Comparison of ENCODE assay signal across 9 cellular contexts in the genomic region with DNA sequence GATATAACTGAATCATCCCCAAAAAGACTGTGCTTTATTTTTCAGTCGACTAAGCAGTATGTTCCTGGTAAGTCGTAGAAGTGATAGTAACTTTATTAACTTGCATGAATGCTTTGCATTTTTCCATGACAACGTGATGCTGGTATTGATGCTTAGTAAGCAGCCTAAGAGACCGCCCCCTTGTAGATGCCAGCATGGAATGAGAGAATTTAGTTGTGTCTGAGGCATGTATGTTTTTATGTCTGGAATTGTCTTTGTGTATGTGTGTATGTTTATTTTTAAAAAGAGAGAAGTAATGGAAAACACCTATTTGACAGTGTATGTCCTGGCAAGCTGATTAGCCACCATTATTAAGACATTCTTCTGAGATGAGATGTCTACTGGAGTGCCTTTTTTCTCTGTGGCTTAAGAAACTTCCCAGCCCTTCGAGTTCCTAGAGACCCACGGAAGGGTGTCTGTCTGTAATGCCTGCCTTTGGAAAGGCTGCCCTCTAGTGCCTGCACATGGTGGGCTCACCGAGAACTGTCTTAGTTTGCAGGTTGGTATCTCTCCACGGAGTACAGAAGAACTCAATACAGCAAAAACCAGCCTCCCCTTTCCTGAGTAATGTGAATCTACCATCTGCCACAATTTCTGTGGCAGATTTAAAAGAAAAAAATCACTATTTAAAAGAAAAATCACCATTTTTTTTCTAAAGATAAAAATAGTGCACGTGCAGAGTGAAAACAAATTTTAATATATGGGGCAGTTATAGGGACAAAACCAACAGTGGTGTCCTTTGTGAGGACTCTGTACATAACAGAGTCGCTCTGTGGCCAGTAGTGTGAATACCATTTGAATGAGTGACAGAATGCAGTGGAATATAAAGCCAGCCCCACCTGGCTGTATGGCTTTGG.
DNase-seq lines count a peak whose midpoint lies in the region; ATAC-seq, FAIRE-seq and TF ChIP-seq lines count a peak whose summit lies in the region.
"Had no signal": no experiment of that assay in that cellular context is flagged by ENCODE, and none has a peak within 500 bp of the region (broad histone marks: within the 10 kb centered on the region; RNA-seq: fewer than 3 reads in every experiment).

No MANE protein-coding gene starts in this region.

- no peaks in the 10 kb centered on the region for H3K79me2 ChIP-seq in GM23248 (ENCODE audit: insufficient read depth)

- in situ Hi-C loops in G401 (cut with HindIII; ENCODE audit: low sequenced_read_pairs): no loop called here
- in situ Hi-C loops in GM23248 (cut with MboI): no loop called here

- no peaks in the 10 kb centered on the region for H3K36me3 Mint-ChIP-seq in activated T-helper 1 cell treated with anti-CD3 and anti-CD28 coated beads, Interleukin-12 subunit alpha, Interleukin-12 subunit beta, Interleukin-2, Interleukin-4 antibody, amounts not matched to agents 30 ng/mL and 10 ng/mL and 1 ng/mL, durations not matched to agents 14 hours and 24 hours and 36 hours (ENCODE audit: low read depth)

- peaks cover 11% of the 10 kb centered on the region for H3K4me1 Mint-ChIP-seq in activated T-helper 1 cell treated with anti-CD3 and anti-CD28 coated beads, Interleukin-12 subunit alpha, Interleukin-12 subunit beta, Interleukin-2, Interleukin-4 antibody, amounts not matched to agents 30 ng/mL and 10 ng/mL and 1 ng/mL, durations not matched to agents 14 hours and 24 hours and 36 hours (ENCODE audit: low read depth)

- no peaks in the 10 kb centered on the region for H4K20me1 ChIP-seq in GM23248 (ENCODE audit: insufficient read depth)

- H3K36me3 ChIP-seq in GM23248 (ENCODE audit: low read depth) (no peaks in the 10 kb centered on the region), tibial artery (no peaks in the 10 kb centered on the region)
- H3K36me3 ChIP-seq: neutrophil had no signal

- peak overlapping the region; percentile 50 for H3K4me3 ChIP-seq in GM23248
- H3K4me3 ChIP-seq in tibial artery: no peak overlapping the region

- H3K4me2 ChIP-seq in GM23248 (ENCODE audit: unreplicated experiment): peak overlapping the region; percentile 41

- H3K27me3 ChIP-seq in GM23248 (replicated peaks; ENCODE audit: insufficient read depth): 0 out of 2 replicates have a peak, but pooled peaks cover 3% of the 10 kb centered on the region
- H3K27me3 ChIP-seq in tibial artery: no peaks in the 10 kb centered on the region
- H3K27me3 ChIP-seq: neutrophil had no signal

- H3K27ac ChIP-seq in GM23248 (peak overlapping the region; percentile 35), tibial artery (no peak overlapping the region)
- H3K27ac ChIP-seq: neutrophil had no signal

- H3K9ac ChIP-seq in GM23248: peak overlapping the region; percentile 5

- H3K9me3 ChIP-seq in GM23248 (ENCODE audit: low read depth): no peaks in the 10 kb centered on the region
- no peaks in the 10 kb centered on the region for H3K9me3 ChIP-seq in tibial artery
- H3K9me3 ChIP-seq: neutrophil had no signal

- H3K9me3 Mint-ChIP-seq in activated T-helper 1 cell treated with anti-CD3 and anti-CD28 coated beads, Interleukin-12 subunit alpha, Interleukin-12 subunit beta, Interleukin-2, Interleukin-4 antibody, amounts not matched to agents 30 ng/mL and 10 ng/mL and 1 ng/mL, durations not matched to agents 14 hours and 24 hours and 36 hours: no peaks in the 10 kb centered on the region

- H3K4me3 Mint-ChIP-seq in activated T-helper 1 cell treated with anti-CD3 and anti-CD28 coated beads, Interleukin-12 subunit alpha, Interleukin-12 subunit beta, Interleukin-2, Interleukin-4 antibody, amounts not matched to agents 30 ng/mL and 10 ng/mL and 1 ng/mL, durations not matched to agents 14 hours and 24 hours and 36 hours: peak overlapping the region; percentile 38

- peak; percentile 98 for ATAC-seq in omental fat pad (ENCODE audit: low FRiP score)

- no peaks in the 10 kb centered on the region for H3K9me2 ChIP-seq in GM23248 (ENCODE audit: insufficient read depth)

- peaks cover 2% of the 10 kb centered on the region for H3K27me3 Mint-ChIP-seq in activated T-helper 1 cell treated with anti-CD3 and anti-CD28 coated beads, Interleukin-12 subunit alpha, Interleukin-12 subunit beta, Interleukin-2, Interleukin-4 antibody, amounts not matched to agents 30 ng/mL and 10 ng/mL and 1 ng/mL, durations not matched to agents 14 hours and 24 hours and 36 hours (ENCODE audit: insufficient read depth)

- TF ChIP-seq CTCF in omental fat pad (IDR thresholded peaks at IDR 0.05) (no peak), tibial artery (IDR thresholded peaks at IDR 0.05) (peak; percentile 52 to 65)

- DNase-seq in G401 (ENCODE audit: low spot score) (peak; percentile 68), GM23248 (peak; percentile 95), LHCN-M2 (ENCODE audit: low read depth) (peak; percentile 74), RCC 7860 (ENCODE audit: low spot score) (peak; percentile 69), fibroblast of the conjunctiva (ENCODE audit: low read depth) (peak; percentile 77), omental fat pad (ENCODE audit: low spot score) (peak; percentile 37), tibial artery (peak; percentile 42 to 76)
- DNase-seq in activated T-helper 1 cell treated with anti-CD3 and anti-CD28 coated beads, Interleukin-12 subunit alpha, Interleukin-12 subunit beta, Interleukin-2, Interleukin-4 antibody, amounts not matched to agents 30 ng/mL and 10 ng/mL and 1 ng/mL, durations not matched to agents 14 hours and 24 hours and 36 hours (ENCODE audit: low spot score): peak; percentile 49

- peaks cover 13% of the 10 kb centered on the region; the same call in 1 of the 2 replicates for H3F3A ChIP-seq in GM23248 (ENCODE audit: insufficient read depth)

- FAIRE-seq in RCC 7860 (lab: Jason Lieb, UNC): peak; percentile 71

- intact Hi-C loops in activated T-helper 1 cell treated with anti-CD3 and anti-CD28 coated beads, Interleukin-12 subunit alpha, Interleukin-12 subunit beta, Interleukin-2, Interleukin-4 antibody, amounts not matched to agents 30 ng/mL and 10 ng/mL and 1 ng/mL, durations not matched to agents 14 hours and 24 hours and 36 hours (cut with micrococcal nuclease): loop anchor here (1.0 to 10.0 kb wide), 10 partner anchors 41 to 1977 kb away; a partner anchor contains a TSS
- intact Hi-C loops in tibial artery (cut with DNase I; ENCODE audit: low total_unique reads): no loop called here

- H2AFZ ChIP-seq in GM23248: peak overlapping the region; percentile 42

- H3K4me1 ChIP-seq in GM23248 (ENCODE audit: insufficient read depth): 0 out of 2 replicates have a peak, but pooled peaks cover 8% of the 10 kb centered on the region
- peaks cover 0 to 24% (median 7%) of the 10 kb centered on the region in 4 donors for H3K4me1 ChIP-seq in tibial artery

- WGBS in GM23248 (ENCODE audit: low coverage in 1 of 2, low lambda C conversion rate in 2 of 2, missing lambda C conversion rate in 2 of 2), 2 experiments: 9 to 10% methylated on average over 10 of the region's 10 CpGs

- no peak overlapping the region for H3K27ac Mint-ChIP-seq in activated T-helper 1 cell treated with anti-CD3 and anti-CD28 coated beads, Interleukin-12 subunit alpha, Interleukin-12 subunit beta, Interleukin-2, Interleukin-4 antibody, amounts not matched to agents 30 ng/mL and 10 ng/mL and 1 ng/mL, durations not matched to agents 14 hours and 24 hours and 36 hours

Comparison
In these comparisons a context has a peak if more than half of its experiments do, and no peak if none do; other contexts are left out.
1. DNase-seq: peak in every context shown above with its lines; median percentile 95 in GM23248; 77 in fibroblast of the conjunctiva; 74 in LHCN-M2; 69 in RCC 7860; 68 in G401; 59 in tibial artery; 49 in activated T-helper 1 cell treated with anti-CD3 and anti-CD28 coated beads, Interleukin-12 subunit alpha, Interleukin-12 subunit beta, Interleukin-2, Interleukin-4 antibody, amounts not matched to agents 30 ng/mL and 10 ng/mL and 1 ng/mL, durations not matched to agents 14 hours and 24 hours and 36 hours; 37 in omental fat pad.
2. CTCF ChIP-seq: peak in tibial artery (2 of 2); none in omental fat pad (0 of 3).